Comparison of ENCODE assay signal across 17 cellular contexts in genomic region chr3:62718515-62719320, GRCh38.
DNase-seq lines count a peak whose midpoint lies in the region; ATAC-seq, FAIRE-seq and TF ChIP-seq lines count a peak whose summit lies in the region.
"Had no signal": no experiment of that assay in that cellular context is flagged by ENCODE, and none has a peak within 500 bp of the region (broad histone marks: within the 10 kb centered on the region; RNA-seq: fewer than 3 reads in every experiment).

No MANE protein-coding gene starts in this region.

- no peaks in the 10 kb centered on the region for H3K36me3 Mint-ChIP-seq in glutamatergic neuron (ENCODE audit: unreplicated experiment)
- H3K36me3 Mint-ChIP-seq in activated T-helper 2 cell treated with anti-CD3 and anti-CD28 coated beads, Interferon-gamma antibody, Interleukin-2, Interleukin-4, amounts not matched to agents 10 μg/mL and 5 μg/mL and 100 μg/mL, durations not matched to agents 14 hours and 24 hours and 36 hours (ENCODE audit: low read depth) = no peaks in the 10 kb centered on the region

- H3K27me3 Mint-ChIP-seq in glutamatergic neuron (ENCODE audit: unreplicated experiment) = peaks cover 4% of the 10 kb centered on the region
- H3K27me3 Mint-ChIP-seq in activated T-helper 2 cell treated with anti-CD3 and anti-CD28 coated beads, Interferon-gamma antibody, Interleukin-2, Interleukin-4, amounts not matched to agents 10 μg/mL and 5 μg/mL and 100 μg/mL, durations not matched to agents 14 hours and 24 hours and 36 hours (ENCODE audit: low read depth) = no peaks in the 10 kb centered on the region
- H3K27me3 Mint-ChIP-seq: activated CD4-positive, alpha-beta memory T cell treated with anti-CD3 and anti-CD28 coated beads, Interleukin-2, amount 10 ng/mL, durations not matched to agents 7 days and 5 days had no signal

- H3K9me3 ChIP-seq in HepG2 (ENCODE audit: low read length) (no peaks in the 10 kb centered on the region), right lobe of liver (no peaks in the 10 kb centered on the region), adrenal gland (replicated peaks in 1 of 3) (no peaks in the 10 kb centered on the region)
- H3K9me3 ChIP-seq: body of pancreas, prostate gland, transverse colon had no signal

- H2AFZ ChIP-seq in HepG2 (ENCODE audit: low read length) = no peak overlapping the region

- H3K27me3 ChIP-seq in HepG2 (ENCODE audit: control insufficient read depth in 1 of 2, insufficient read depth in 2 of 2, low read length in 2 of 2) (peaks cover 2 to 10% of the 10 kb centered on the region in 2 experiments; a peak in 3 of 5 replicates), right lobe of liver (no peaks in the 10 kb centered on the region), adrenal gland (no peaks in the 10 kb centered on the region)
- H3K27me3 ChIP-seq: body of pancreas, transverse colon had no signal

- TF ChIP-seq EP300 in HepG2 (IDR thresholded peaks at IDR 0.05; ENCODE audit: low read depth in 2 of 2, low read length in 2 of 2) = no peak
- no peak for TF ChIP-seq EP300 in HepG2 (CRISPR knock-in tag; IDR thresholded peaks at IDR 0.05; ENCODE audit: borderline replicate concordance)

- H3K4me3 ChIP-seq in HepG2 (replicated peaks in 1 of 3; ENCODE audit: insufficient read depth in 1 of 3, low read depth in 2 of 3, low read length in 3 of 3) = no peak overlapping the region
- no peak overlapping the region for H3K4me3 ChIP-seq in right lobe of liver
- no peak overlapping the region for H3K4me3 ChIP-seq in adrenal gland
- H3K4me3 ChIP-seq in coronary artery = no peak overlapping the region
- H3K4me3 ChIP-seq: body of pancreas, prostate gland, transverse colon had no signal

- H3K27ac Mint-ChIP-seq in glutamatergic neuron (ENCODE audit: unreplicated experiment) = peak overlapping the region; percentile 90
- H3K27ac Mint-ChIP-seq in activated T-helper 2 cell treated with anti-CD3 and anti-CD28 coated beads, Interferon-gamma antibody, Interleukin-2, Interleukin-4, amounts not matched to agents 10 μg/mL and 5 μg/mL and 100 μg/mL, durations not matched to agents 14 hours and 24 hours and 36 hours = no peak overlapping the region
- H3K27ac Mint-ChIP-seq: activated CD4-positive, alpha-beta memory T cell treated with anti-CD3 and anti-CD28 coated beads, Interleukin-2, amount 10 ng/mL, durations not matched to agents 7 days and 5 days had no signal

- TF ChIP-seq CTCF in HepG2 (CRISPR knock-in tag; IDR thresholded peaks at IDR 0.05) = no peak
- no peak for TF ChIP-seq CTCF in right lobe of liver (IDR thresholded peaks at IDR 0.05)
- no peak for TF ChIP-seq CTCF in glutamatergic neuron (IDR thresholded peaks at IDR 0.05; ENCODE audit: partially characterized antibody, unreplicated experiment)
- TF ChIP-seq CTCF in adrenal gland (IDR thresholded peaks at IDR 0.05) = no peak
- no peak for TF ChIP-seq CTCF in coronary artery (IDR thresholded peaks at IDR 0.05)

- FAIRE-seq in HepG2 (lab: Jason Lieb, UNC) = no peak

- H3K4me3 Mint-ChIP-seq in glutamatergic neuron (ENCODE audit: unreplicated experiment) = peak overlapping the region; percentile 79
- H3K4me3 Mint-ChIP-seq in activated T-helper 2 cell treated with anti-CD3 and anti-CD28 coated beads, Interferon-gamma antibody, Interleukin-2, Interleukin-4, amounts not matched to agents 10 μg/mL and 5 μg/mL and 100 μg/mL, durations not matched to agents 14 hours and 24 hours and 36 hours (ENCODE audit: low read depth) = no peak overlapping the region
- H3K4me3 Mint-ChIP-seq: activated CD4-positive, alpha-beta memory T cell treated with anti-CD3 and anti-CD28 coated beads, Interleukin-2, amount 10 ng/mL, durations not matched to agents 7 days and 5 days had no signal

- in situ Hi-C loops in HepG2 (cut with HindIII; ENCODE audit: extremely low pct_ligation_motif_present, low pct_unique_long_range_greater_than_20kb) = no loop called here

- TF ChIP-seq RAD21 in HepG2 (CRISPR knock-in tag; IDR thresholded peaks at IDR 0.05) = no peak

- TF ChIP-seq POLR2A in HepG2 (IDR thresholded peaks at IDR 0.05; ENCODE audit: insufficient read depth in 1 of 2, low read depth in 2 of 2, low read length in 2 of 2) (no peak), right lobe of liver (IDR thresholded peaks at IDR 0.05) (no peak), adrenal gland (IDR thresholded peaks at IDR 0.05) (no peak)

- intact Hi-C loops in HepG2 (cut with micrococcal nuclease; ENCODE audit: unreplicated experiment) (no loop called here), right lobe of liver (cut with DNase I) (no loop called here), adrenal gland (cut with DNase I) (no loop called here)
- intact Hi-C loops in activated T-helper 2 cell treated with anti-CD3 and anti-CD28 coated beads, Interferon-gamma antibody, Interleukin-2, Interleukin-4, amounts not matched to agents 10 μg/mL and 5 μg/mL and 100 μg/mL, durations not matched to agents 14 hours and 24 hours and 36 hours (cut with micrococcal nuclease) = no loop called here

- no peak for DNase-seq in HepG2 (ENCODE audit: low spot score)
- DNase-seq in right lobe of liver = no peak
- peak; percentile 6 for DNase-seq in SK-N-DZ (ENCODE audit: low spot score)
- peak; percentile 58 for DNase-seq in glutamatergic neuron
- DNase-seq in adrenal gland = no peak
- no peak for DNase-seq in coronary artery (ENCODE audit: low spot score)
- DNase-seq in stimulated activated CD4-positive, alpha-beta T cell treated with anti-CD3 and anti-CD28 coated beads, Interleukin-2, amount 100 ng/mL, for 24 hours = no peak
- DNase-seq in activated T-helper 2 cell treated with anti-CD3 and anti-CD28 coated beads, Interferon-gamma antibody, Interleukin-2, Interleukin-4, amounts not matched to agents 10 μg/mL and 5 μg/mL and 100 μg/mL, durations not matched to agents 14 hours and 24 hours and 36 hours (ENCODE audit: low spot score) = no peak
- DNase-seq: activated CD4-positive, alpha-beta memory T cell treated with anti-CD3 and anti-CD28 coated beads, Interleukin-2, amount 10 ng/mL, durations not matched to agents 7 days and 5 days; effector CD8-positive, alpha-beta T cell; foreskin fibroblast; NCI-H446 treated with DMSO at 0.1 percent for 48 hours; stimulated activated CD8-positive, alpha-beta memory T cell treated with anti-CD3 and anti-CD28 coated beads, Interleukin-4, amount 100 ng/mL, for 48 hours; T-helper 9 cell; transverse colon had no signal

- POLR2A ChIA-PET in HepG2 (lab: Yijun Ruan, JAX) = no interaction called here

- no peaks in the 10 kb centered on the region for H3K79me2 ChIP-seq in HepG2 (ENCODE audit: insufficient read depth, low read length)

- CTCF ChIA-PET in HepG2 (lab: Yijun Ruan, JAX; ENCODE audit: low intra/inter-chr PET ratio, low total read pairs) = no interaction called here

- H3K4me2 ChIP-seq in HepG2 (ENCODE audit: low read depth, low read length) = no peak overlapping the region

- H3K27ac ChIP-seq in HepG2 (ENCODE audit: extremely low read length, insufficient read depth, low read length) = no peak overlapping the region
- no peak overlapping the region for H3K27ac ChIP-seq in right lobe of liver
- no peak overlapping the region for H3K27ac ChIP-seq in adrenal gland
- no peak overlapping the region for H3K27ac ChIP-seq in coronary artery
- H3K27ac ChIP-seq: body of pancreas, prostate gland, transverse colon had no signal

- 15% methylated on average over 5 of the region's 6 CpGs for WGBS in HepG2 (ENCODE audit: low lambda C conversion rate)
- WGBS in right lobe of liver (ENCODE audit: insufficient coverage, low coverage, low lambda C conversion rate, missing lambda C conversion rate) = 48% methylated on average over 6 of the region's 6 CpGs
- 40 to 71% (median 54%) methylated on average over 6 of the region's 6 CpGs for WGBS in adrenal gland, 4 donors

- no peaks in the 10 kb centered on the region for H4K20me1 ChIP-seq in HepG2 (ENCODE audit: insufficient read depth, low read length)

- no peak overlapping the region for H3K9ac ChIP-seq in HepG2 (ENCODE audit: insufficient read depth, low read depth, low read length)

- H3K36me3 ChIP-seq in HepG2 (replicated peaks in 1 of 2; ENCODE audit: control insufficient read depth in 1 of 2, insufficient read depth in 2 of 2, low read length in 2 of 2) (no peaks in the 10 kb centered on the region), right lobe of liver (no peaks in the 10 kb centered on the region), adrenal gland (replicated peaks in 1 of 2) (no peaks in the 10 kb centered on the region)
- H3K36me3 ChIP-seq: prostate gland, transverse colon had no signal

- peaks cover 48% of the 10 kb centered on the region for H3K4me1 Mint-ChIP-seq in glutamatergic neuron (ENCODE audit: low read depth, unreplicated experiment)
- no peaks in the 10 kb centered on the region for H3K4me1 Mint-ChIP-seq in activated T-helper 2 cell treated with anti-CD3 and anti-CD28 coated beads, Interferon-gamma antibody, Interleukin-2, Interleukin-4, amounts not matched to agents 10 μg/mL and 5 μg/mL and 100 μg/mL, durations not matched to agents 14 hours and 24 hours and 36 hours (ENCODE audit: low read depth)
- H3K4me1 Mint-ChIP-seq: activated CD4-positive, alpha-beta memory T cell treated with anti-CD3 and anti-CD28 coated beads, Interleukin-2, amount 10 ng/mL, durations not matched to agents 7 days and 5 days had no signal

- BruUV-seq in HepG2 (replicated peaks; lab: Mats Ljungman, UMichigan) = no TSS peak

- peaks cover 3% of the 10 kb centered on the region for H3K9me3 Mint-ChIP-seq in glutamatergic neuron (ENCODE audit: unreplicated experiment)
- no peaks in the 10 kb centered on the region for H3K9me3 Mint-ChIP-seq in activated T-helper 2 cell treated with anti-CD3 and anti-CD28 coated beads, Interferon-gamma antibody, Interleukin-2, Interleukin-4, amounts not matched to agents 10 μg/mL and 5 μg/mL and 100 μg/mL, durations not matched to agents 14 hours and 24 hours and 36 hours
- H3K9me3 Mint-ChIP-seq: activated CD4-positive, alpha-beta memory T cell treated with anti-CD3 and anti-CD28 coated beads, Interleukin-2, amount 10 ng/mL, durations not matched to agents 7 days and 5 days had no signal

- ATAC-seq in HepG2 = no peak
- no peak for ATAC-seq in right lobe of liver
- ATAC-seq: body of pancreas had no signal

- H3K4me1 ChIP-seq in HepG2 (ENCODE audit: insufficient read depth, low read length) = no peaks in the 10 kb centered on the region
- H3K4me1 ChIP-seq in right lobe of liver = no peaks in the 10 kb centered on the region
- H3K4me1 ChIP-seq in adrenal gland (replicated peaks in 1 of 2) = no peaks in the 10 kb centered on the region
- H3K4me1 ChIP-seq: prostate gland, transverse colon had no signal

TF ChIP-seq in HepG2, 621 proteins besides CTCF, POLR2A, EP300 and RAD21 (continues in another document):
- no peak for TF ChIP-seq HES4 (CRISPR knock-in tag; IDR thresholded peaks at IDR 0.05; ENCODE audit: borderline replicate concordance)
- TF ChIP-seq SSRP1 (CRISPR knock-in tag; IDR thresholded peaks at IDR 0.05) = no peak

Comparison
In these comparisons a context has a peak if more than half of its experiments do, and no peak if none do; other contexts are left out.
1. DNase-seq: peak in SK-N-DZ (single experiment) and glutamatergic neuron (single experiment); none in HepG2 (single experiment), right lobe of liver (0 of 3), adrenal gland (0 of 7), coronary artery (single experiment), stimulated activated CD4-positive, alpha-beta T cell treated with anti-CD3 and anti-CD28 coated beads, Interleukin-2, amount 100 ng/mL, for 24 hours (0 of 2) and activated T-helper 2 cell treated with anti-CD3 and anti-CD28 coated beads, Interferon-gamma antibody, Interleukin-2, Interleukin-4, amounts not matched to agents 10 μg/mL and 5 μg/mL and 100 μg/mL, durations not matched to agents 14 hours and 24 hours and 36 hours (single experiment).